Comparison of ENCODE assay signal across 15 cellular contexts in genomic region chr21:43881283-43881682, GRCh38. TPM values are rescaled to one million over a fixed set of nuclear protein-coding genes. Genes with fewer than 3 reads are reported as not detected.
DNase-seq lines count a peak whose midpoint lies in the region; TF ChIP-seq lines count a peak whose summit lies in the region.
"Had no signal": no experiment of that assay in that cellular context is flagged by ENCODE, and none has a peak within 500 bp of the region (broad histone marks: within the 10 kb centered on the region; RNA-seq: fewer than 3 reads in every experiment).

No MANE protein-coding gene starts in this region.

- no peaks in the 10 kb centered on the region for H3K27me3 Mint-ChIP-seq in CD8-positive, alpha-beta memory T cell
- H3K27me3 Mint-ChIP-seq in activated naive CD8-positive, alpha-beta T cell, result no peaks in the 10 kb centered on the region

- peaks cover 0 to 34% (median 7%) of the 10 kb centered on the region in 3 donors for H3K36me3 Mint-ChIP-seq in CD8-positive, alpha-beta memory T cell
- H3K36me3 Mint-ChIP-seq in activated naive CD8-positive, alpha-beta T cell, result peaks cover 5% of the 10 kb centered on the region

- H2AFZ ChIP-seq in osteoblast (ENCODE audit: low read length), result no peak overlapping the region

- no peak overlapping the region for H3K27ac ChIP-seq in A673 (ENCODE audit: low read depth, low read length, poor library complexity, severe bottlenecking)
- H3K27ac ChIP-seq in CD8-positive, alpha-beta memory T cell (ENCODE audit: low read depth, low read length), result no peak overlapping the region
- no peak overlapping the region for H3K27ac ChIP-seq in osteoblast (ENCODE audit: low read depth, low read length)
- H3K27ac ChIP-seq: testis had no signal

- peaks cover 78% of the 10 kb centered on the region for H4K20me1 ChIP-seq in osteoblast (ENCODE audit: insufficient read depth, low read length)

- H3K4me3 ChIP-seq in A673 (ENCODE audit: low read depth, low read length, poor library complexity, severe bottlenecking) (no peak overlapping the region), osteoblast (ENCODE audit: insufficient read depth, low read length) (no peak overlapping the region)
- no peak overlapping the region for H3K4me3 ChIP-seq in CD8-positive, alpha-beta memory T cell (ENCODE audit: low read length)
- H3K4me3 ChIP-seq: testis had no signal

- H3K27me3 ChIP-seq in A673 (replicated peaks; ENCODE audit: insufficient read depth, low read depth, low read length, poor library complexity) (no peaks in the 10 kb centered on the region), osteoblast (ENCODE audit: insufficient read depth, low read length) (no peaks in the 10 kb centered on the region)
- no peaks in the 10 kb centered on the region for H3K27me3 ChIP-seq in CD8-positive, alpha-beta memory T cell (ENCODE audit: insufficient read depth, low read length, poor library complexity, severe bottlenecking)
- H3K27me3 ChIP-seq: testis had no signal

- CTCF ChIA-PET in A673 (lab: Charles Lee), result no interaction called here
- CTCF ChIA-PET in CD8-positive, alpha-beta memory T cell (lab: Charles Lee), result no interaction called here

- intact Hi-C loops in A673 (cut with micrococcal nuclease; ENCODE audit: unreplicated experiment), result no loop called here

- H3K9me3 ChIP-seq in A673 (ENCODE audit: low read depth, low read length, poor library complexity, severe bottlenecking), result no peaks in the 10 kb centered on the region
- no peaks in the 10 kb centered on the region for H3K9me3 ChIP-seq in CD8-positive, alpha-beta memory T cell (ENCODE audit: low read length)
- H3K9me3 ChIP-seq in osteoblast (ENCODE audit: low read depth, low read length), result no peaks in the 10 kb centered on the region
- H3K9me3 ChIP-seq: testis had no signal

- peak overlapping the region in 5 of 8 donors; percentile 30 to 56 (median 38) for H3K27ac Mint-ChIP-seq in CD8-positive, alpha-beta memory T cell
- H3K27ac Mint-ChIP-seq in activated naive CD8-positive, alpha-beta T cell, result peak overlapping the region; percentile 65

- H3K4me2 ChIP-seq in osteoblast (ENCODE audit: insufficient read depth, low read length), result no peak overlapping the region

- peaks cover 8% of the 10 kb centered on the region for H3K4me1 ChIP-seq in A673 (ENCODE audit: insufficient read depth, low read length, poor library complexity, severe bottlenecking)
- peaks cover 32% of the 10 kb centered on the region for H3K4me1 ChIP-seq in CD8-positive, alpha-beta memory T cell (ENCODE audit: insufficient read depth, low read length)
- peaks cover 10% of the 10 kb centered on the region for H3K4me1 ChIP-seq in osteoblast (ENCODE audit: insufficient read depth, low read length)

- H3K4me1 Mint-ChIP-seq in CD8-positive, alpha-beta memory T cell, result peaks cover 43 to 83% (median 45%) of the 10 kb centered on the region in 3 donors
- H3K4me1 Mint-ChIP-seq in activated naive CD8-positive, alpha-beta T cell (ENCODE audit: low read depth), result peaks cover 55% of the 10 kb centered on the region

- H3K9me3 Mint-ChIP-seq in CD8-positive, alpha-beta memory T cell, result no peaks in the 10 kb centered on the region
- no peaks in the 10 kb centered on the region for H3K9me3 Mint-ChIP-seq in activated naive CD8-positive, alpha-beta T cell (ENCODE audit: low read depth)

- TF ChIP-seq CTCF in A673 (conservative IDR thresholded peaks at IDR 0.05; ENCODE audit: low read depth, low read length) (no peak), osteoblast (IDR thresholded peaks at IDR 0.05; ENCODE audit: extremely low read depth, low read depth, low read length) (no peak)

- peaks cover 3% of the 10 kb centered on the region for H3K36me3 ChIP-seq in A673 (ENCODE audit: insufficient read depth, low read length, poor library complexity, severe bottlenecking)
- H3K36me3 ChIP-seq in CD8-positive, alpha-beta memory T cell (ENCODE audit: insufficient read depth, low read length), result peaks cover 16% of the 10 kb centered on the region
- H3K36me3 ChIP-seq in osteoblast (ENCODE audit: insufficient read depth, low read length), result peaks cover 8% of the 10 kb centered on the region

- peaks cover 80% of the 10 kb centered on the region for H3K79me2 ChIP-seq in osteoblast (ENCODE audit: insufficient read depth, low read length)

- peak overlapping the region in 1 of 7 donors; percentile 17 for H3K4me3 Mint-ChIP-seq in CD8-positive, alpha-beta memory T cell
- no peak overlapping the region for H3K4me3 Mint-ChIP-seq in activated naive CD8-positive, alpha-beta T cell

- DNase-seq in A673 (ENCODE audit: low spot score), result no peak
- peak in 1 of 5 donors; percentile 26 for DNase-seq in CD8-positive, alpha-beta memory T cell
- DNase-seq in osteoblast (ENCODE audit: insufficient read length, low spot score, missing footprints), result peak; percentile 44
- DNase-seq in DMS79 (lab: John Stamatoyannopoulos, UW), result no peak
- no peak for DNase-seq in NCI-H1694 (lab: John Stamatoyannopoulos, UW)
- DNase-seq in putamen (ENCODE audit: low spot score), result no peak
- DNase-seq: AML-193, aorta, GF-D8, IMR-90, mesenchymal stem cell, NCI-H1930, NCI-H510A treated with DMSO at 0.1 percent for 48 hours, testis had no signal

- POLR2A ChIA-PET in A673 (lab: Charles Lee; ENCODE audit: low non-redundant PET), result no interaction called here
- POLR2A ChIA-PET in CD8-positive, alpha-beta memory T cell (lab: Charles Lee), result no interaction called here

- TSS peak; percentile 17 for BruUV-seq in A673 (replicated peaks; lab: Mats Ljungman, UMichigan)

RNA-seq across cellular contexts. Expression of gene AGPAT3, which starts 16.3 kb away (rescaled TPM):
- total RNA-seq in A673 (2021) (68.7 and 69.6 TPM in 2 replicates), osteoblast (37.4 and 47.4 TPM in 2 replicates)
- 10 to 100 TPM; 66.5 to 69.3 TPM for total RNA-seq in CD8-positive, alpha-beta memory T cell
- polyA plus RNA-seq in CD8-positive, alpha-beta memory T cell, result 15.9 TPM
